19 cellular contexts compared by ENCODE assay signal in genomic region chr14:100371773-100372172, GRCh38. TPM values are rescaled to one million over a fixed set of nuclear protein-coding genes. Genes with fewer than 3 reads are reported as not detected.
DNase-seq lines count a peak whose midpoint lies in the region; ATAC-seq, FAIRE-seq and TF ChIP-seq lines count a peak whose summit lies in the region.
"Had no signal": no experiment of that assay in that cellular context is flagged by ENCODE, and none has a peak within 500 bp of the region (broad histone marks: within the 10 kb centered on the region; RNA-seq: fewer than 3 reads in every experiment).

No MANE protein-coding gene starts in this region.

- H3K27me3 ChIP-seq in PC-3 (ENCODE audit: low read length), result no peaks in the 10 kb centered on the region
- H3K27me3 ChIP-seq: gastroesophageal sphincter had no signal

- no peak for TF ChIP-seq CTCF in PC-3 (conservative IDR thresholded peaks at IDR 0.05; ENCODE audit: low read depth, low read length)

- no peak overlapping the region for H3K9ac ChIP-seq in PC-3 (ENCODE audit: low read length)

- no peaks in the 10 kb centered on the region for H4K20me1 ChIP-seq in PC-3 (ENCODE audit: low read length)

- TF ChIP-seq POLR2A in GM12891 (IDR thresholded peaks at IDR 0.05; ENCODE audit: low read depth, low read length), result 0 out of 2 replicates have a peak, but pooled peaks have one; percentile 19

- H3K4me3 Mint-ChIP-seq in activated CD4-positive, alpha-beta T cell treated with anti-CD3 and anti-CD28 coated beads for 36 hours, result peak overlapping the region; percentile 99
- peak overlapping the region; percentile 68 for H3K4me3 Mint-ChIP-seq in activated naive CD8-positive, alpha-beta T cell treated with anti-CD3 and anti-CD28 coated beads, Interleukin-2, amount 10 ng/mL, durations not matched to agents 7 days and 5 days
- peak overlapping the region in 2 of 8 donors; percentile 17 to 70 for H3K4me3 Mint-ChIP-seq in naive B cell

- H3F3A ChIP-seq in PC-3 (ENCODE audit: low read length, unreplicated experiment), result no peaks in the 10 kb centered on the region

- H3K4me2 ChIP-seq in PC-3 (ENCODE audit: low read length), result no peak overlapping the region

- H3K4me3 ChIP-seq in PC-3 (ENCODE audit: low read length), result no peak overlapping the region
- H3K4me3 ChIP-seq: gastroesophageal sphincter, HAP-1, prostate gland had no signal

- POLR2A ChIA-PET in activated CD4-positive, alpha-beta T cell treated with anti-CD3 and anti-CD28 coated beads for 36 hours (lab: Charles Lee), result interaction anchor here (1.3 kb wide), 1 partner anchor 10 kb away, joined by 6 read pairs; no protein-coding TSS in a partner anchor
- POLR2A ChIA-PET in activated naive CD8-positive, alpha-beta T cell treated with anti-CD3 and anti-CD28 coated beads, Interleukin-2, amount 10 ng/mL, durations not matched to agents 7 days and 5 days (lab: Charles Lee), result interaction anchor here (1.1 kb wide), 1 partner anchor 10 kb away, joined by 3 read pairs; no protein-coding TSS in a partner anchor
- POLR2A ChIA-PET in PC-3 (lab: Charles Lee; ENCODE audit: unreplicated experiment), result no interaction called here

- H3K9me3 Mint-ChIP-seq in activated CD4-positive, alpha-beta T cell treated with anti-CD3 and anti-CD28 coated beads for 36 hours (ENCODE audit: low read depth), result no peaks in the 10 kb centered on the region
- no peaks in the 10 kb centered on the region for H3K9me3 Mint-ChIP-seq in activated naive CD8-positive, alpha-beta T cell treated with anti-CD3 and anti-CD28 coated beads, Interleukin-2, amount 10 ng/mL, durations not matched to agents 7 days and 5 days
- H3K9me3 Mint-ChIP-seq in naive B cell, result no peaks in the 10 kb centered on the region

- no peak for ATAC-seq in activated CD4-positive, alpha-beta T cell treated with anti-CD3 and anti-CD28 coated beads for 36 hours
- no peak for ATAC-seq in activated naive CD8-positive, alpha-beta T cell treated with anti-CD3 and anti-CD28 coated beads, Interleukin-2, amount 10 ng/mL, durations not matched to agents 7 days and 5 days (ENCODE audit: low read depth)
- no peak for ATAC-seq in naive B cell (ENCODE audit: low read depth in 2 of 2)
- no peak for ATAC-seq in PC-3
- no peak for ATAC-seq in HG02763 (IDR thresholded peaks at IDR 0.05; ENCODE audit: unreplicated experiment)
- ATAC-seq: gastroesophageal sphincter had no signal

- H3K79me2 ChIP-seq in PC-3 (ENCODE audit: low read length), result peaks cover 16% of the 10 kb centered on the region

- peak overlapping the region; percentile 90 for H3K27ac Mint-ChIP-seq in activated CD4-positive, alpha-beta T cell treated with anti-CD3 and anti-CD28 coated beads for 36 hours
- H3K27ac Mint-ChIP-seq in activated naive CD8-positive, alpha-beta T cell treated with anti-CD3 and anti-CD28 coated beads, Interleukin-2, amount 10 ng/mL, durations not matched to agents 7 days and 5 days, result peak overlapping the region; percentile 68
- H3K27ac Mint-ChIP-seq in naive B cell, result peak overlapping the region in 4 of 6 donors; percentile 12 to 75 (median 46)

- DNase-seq in activated CD4-positive, alpha-beta T cell treated with anti-CD3 and anti-CD28 coated beads for 36 hours, result no peak
- no peak for DNase-seq in activated CD4-positive, alpha-beta T cell treated with anti-CD3 and anti-CD28 coated beads, Interleukin-2, amount 50 U/mL, for 1 hour
- DNase-seq in GM12891 (ENCODE audit: insufficient read length, low spot score) (no peak), naive B cell (no peak), PC-3 (no peak)
- DNase-seq in activated naive CD8-positive, alpha-beta T cell treated with anti-CD3 and anti-CD28 coated beads, Interleukin-2, amount 10 ng/mL, durations not matched to agents 7 days and 5 days, result no peak
- DNase-seq in activated effector memory CD4-positive, alpha-beta T cell treated with anti-CD3 and anti-CD28 coated beads, Interleukin-2, amount 50 U/mL, for 16 hours, result no peak
- DNase-seq: KBM-7, NCI-H1105 treated with DMSO at 0.1 percent for 48 hours, SHP77 treated with DMSO at 0.1 percent for 48 hours had no signal

- H3K36me3 Mint-ChIP-seq in activated CD4-positive, alpha-beta T cell treated with anti-CD3 and anti-CD28 coated beads for 36 hours (ENCODE audit: low read depth), result peaks cover 86% of the 10 kb centered on the region
- H3K36me3 Mint-ChIP-seq in activated naive CD8-positive, alpha-beta T cell treated with anti-CD3 and anti-CD28 coated beads, Interleukin-2, amount 10 ng/mL, durations not matched to agents 7 days and 5 days, result peaks cover 41% of the 10 kb centered on the region
- H3K36me3 Mint-ChIP-seq in naive B cell, result peaks cover 8 to 10% of the 10 kb centered on the region in 2 donors

- no peaks in the 10 kb centered on the region for H3K9me3 ChIP-seq in PC-3 (ENCODE audit: low read length)
- H3K9me3 ChIP-seq: gastroesophageal sphincter, HAP-1, prostate gland had no signal

- BruUV-seq in PC-3 (replicated peaks; lab: Mats Ljungman, UMichigan), result no TSS peak

- H3K4me1 ChIP-seq in PC-3 (ENCODE audit: insufficient read depth, low read length), result peaks cover 11% of the 10 kb centered on the region

- H3K4me1 Mint-ChIP-seq in activated CD4-positive, alpha-beta T cell treated with anti-CD3 and anti-CD28 coated beads for 36 hours, result peaks cover 66% of the 10 kb centered on the region
- peaks cover 60% of the 10 kb centered on the region for H3K4me1 Mint-ChIP-seq in activated naive CD8-positive, alpha-beta T cell treated with anti-CD3 and anti-CD28 coated beads, Interleukin-2, amount 10 ng/mL, durations not matched to agents 7 days and 5 days
- peaks cover 29 to 50% (median 44%) of the 10 kb centered on the region in 3 donors for H3K4me1 Mint-ChIP-seq in naive B cell

- no peak overlapping the region for H3K27ac ChIP-seq in PC-3 (ENCODE audit: low read length)
- H3K27ac ChIP-seq: C4-2B had no signal

- no peaks in the 10 kb centered on the region for H3K27me3 Mint-ChIP-seq in activated CD4-positive, alpha-beta T cell treated with anti-CD3 and anti-CD28 coated beads for 36 hours
- no peaks in the 10 kb centered on the region for H3K27me3 Mint-ChIP-seq in activated naive CD8-positive, alpha-beta T cell treated with anti-CD3 and anti-CD28 coated beads, Interleukin-2, amount 10 ng/mL, durations not matched to agents 7 days and 5 days
- H3K27me3 Mint-ChIP-seq in naive B cell, result no peaks in the 10 kb centered on the region

- H3K36me3 ChIP-seq in PC-3 (ENCODE audit: low read depth, low read length), result peaks cover 6% of the 10 kb centered on the region; the same call in 1 of the 2 replicates
- H3K36me3 ChIP-seq: prostate gland had no signal

- no peak for FAIRE-seq in GM12891 (lab: Jason Lieb, UNC)
- FAIRE-seq: endothelial cell of umbilical vein, islet of Langerhans had no signal

- H2AFZ ChIP-seq in PC-3 (ENCODE audit: low read length), result no peak overlapping the region

- CTCF ChIA-PET in activated CD4-positive, alpha-beta T cell treated with anti-CD3 and anti-CD28 coated beads for 36 hours (lab: Charles Lee), result interaction anchor here (0.6 to 1.0 kb wide), 3 partner anchors 12 to 972 kb away, joined by 3 to 4 read pairs (median 3); no protein-coding TSS in a partner anchor
- CTCF ChIA-PET in PC-3 (lab: Charles Lee), result no interaction called here

- intact Hi-C loops in activated CD4-positive, alpha-beta T cell treated with anti-CD3 and anti-CD28 coated beads for 36 hours (cut with DNase I, micrococcal nuclease), result loop anchor here (5.0 to 10.0 kb wide), 4 partner anchors 34 to 1713 kb away; partner anchors contain the start of genes CCNK (in 1 of the 2), CYP46A1 (in 1 of the 2), HSP90AA1 (in 1 of the 2) and SETD3 (in 1 of the 2)
- intact Hi-C loops in PC-3 (cut with micrococcal nuclease), result no loop called here

- no peaks in the 10 kb centered on the region for H3K9me2 ChIP-seq in PC-3 (replicated peaks; ENCODE audit: low read length)

TF ChIP-seq in GM12891, 5 proteins besides CTCF, POLR2A, EP300 and RAD21:
- TF ChIP-seq POU2F2 (IDR thresholded peaks at IDR 0.05; ENCODE audit: low read depth, low read length), result no peak
- no peak for TF ChIP-seq TAF1 (IDR thresholded peaks at IDR 0.05; ENCODE audit: low read depth, low read length)
- no peak for TF ChIP-seq SPI1 (IDR thresholded peaks at IDR 0.05; ENCODE audit: low read depth, low read length)
- no peak for TF ChIP-seq POLR2AphosphoS5 (IDR thresholded peaks at IDR 0.05; ENCODE audit: low read depth, low read length)
- no peak for TF ChIP-seq PAX5 (IDR thresholded peaks at IDR 0.05; ENCODE audit: insufficient read depth, low read length, severe bottlenecking)
TF ChIP-seq in GM12891: peak in this region for 0.

RNA-seq across cellular contexts. Expression of gene WDR25, which starts 4.5 kb away (rescaled TPM):
- total RNA-seq in activated CD4-positive, alpha-beta T cell treated with anti-CD3 and anti-CD28 coated beads for 36 hours, result 10 to 100 TPM in 1 of 2 experiments, 1 to 10 TPM in 1; 7.9 to 11.3 TPM
- polyA plus RNA-seq in GM12891 (2012; ENCODE audit: low read depth, missing spikeins), result 3.7 TPM
- 1 to 10 TPM; 6.1 to 8.4 TPM for total RNA-seq in activated naive CD8-positive, alpha-beta T cell treated with anti-CD3 and anti-CD28 coated beads, Interleukin-2, amount 10 ng/mL, durations not matched to agents 7 days and 5 days
- polyA plus RNA-seq in naive B cell (ENCODE audit: low read depth in 6 of 6), result 10 to 100 TPM in 1 of 6 donors, 1 to 10 TPM in 5; 4.6 to 10.9 (median 6.5) TPM
- total RNA-seq in PC-3 (2014; rRNA removed), result 8.3 and 13.0 TPM in 2 replicates

RNA-seq across cellular contexts. Expression of gene SLC25A47, which starts 48.6 kb away (rescaled TPM):
- total RNA-seq in activated CD4-positive, alpha-beta T cell treated with anti-CD3 and anti-CD28 coated beads for 36 hours, result not detected
- polyA plus RNA-seq in GM12891 (2012; ENCODE audit: low read depth, missing spikeins), result not detected
- not detected for total RNA-seq in activated naive CD8-positive, alpha-beta T cell treated with anti-CD3 and anti-CD28 coated beads, Interleukin-2, amount 10 ng/mL, durations not matched to agents 7 days and 5 days
- not detected for polyA plus RNA-seq in naive B cell (ENCODE audit: low read depth in 6 of 6)
- total RNA-seq in PC-3 (2014; rRNA removed), result 0.07 TPM in 1 of 2 replicates, not detected in the other
- total RNA-seq: A172, endothelial cell of umbilical vein, temporal lobe had no signal
- polyA plus RNA-seq: endothelial cell of umbilical vein had no signal
